Comparison of ENCODE assay signal across 14 cellular contexts in genomic region chr2:120791961-120792295, GRCh38. TPM values are rescaled to one million over a fixed set of nuclear protein-coding genes. Genes with fewer than 3 reads are reported as not detected.
DNase-seq lines count a peak whose midpoint lies in the region; ATAC-seq and TF ChIP-seq lines count a peak whose summit lies in the region.
"Had no signal": no experiment of that assay in that cellular context is flagged by ENCODE, and none has a peak within 500 bp of the region (broad histone marks: within the 10 kb centered on the region; RNA-seq: fewer than 3 reads in every experiment).

No MANE protein-coding gene starts in this region.

- DNase-seq in activated CD4-positive, alpha-beta T cell treated with anti-CD3 and anti-CD28 coated beads for 48 hours, result peak; percentile 4
- no peak for DNase-seq in activated CD4-positive, alpha-beta T cell treated with anti-CD3 and anti-CD28 coated beads, Interleukin-2, amount 10 ng/mL, durations not matched to agents 24 days and 14 days
- DNase-seq in iPS-NIHi11 (ENCODE audit: low spot score) (peak; percentile 40), type B pancreatic cell (ENCODE audit: extremely low spot score, unreplicated experiment) (no peak), AML-193 (lab: John Stamatoyannopoulos, UW) (no peak)
- DNase-seq in activated CD8-positive, alpha-beta memory T cell treated with anti-CD3 and anti-CD28 coated beads for 24 hours, result no peak
- DNase-seq: activated effector memory CD4-positive, alpha-beta T cell treated with Interleukin-2 at 50 U/mL for 16 hours; COR-L47; dermis blood vessel endothelial cell; stimulated activated CD4-positive, alpha-beta T cell treated with anti-CD3 and anti-CD28 coated beads, Interleukin-4, amount 100 ng/mL, for 24 hours; thyroid gland had no signal

- H3K4me1 Mint-ChIP-seq in activated CD4-positive, alpha-beta T cell treated with anti-CD3 and anti-CD28 coated beads, Interleukin-2, amount 10 ng/mL, durations not matched to agents 24 days and 14 days, result no peaks in the 10 kb centered on the region
- peaks cover 68% of the 10 kb centered on the region for H3K4me1 Mint-ChIP-seq in type B pancreatic cell (ENCODE audit: unreplicated experiment)

- TF ChIP-seq CTCF in type B pancreatic cell (conservative IDR thresholded peaks at IDR 0.05), result no peak

- ATAC-seq in SK-N-SH treated with all-trans-retinoic acid at 6 μM for 48 hours (peak; percentile 27; the same call in 2 of the 3 replicates), HG03565 (IDR thresholded peaks at IDR 0.05; ENCODE audit: unreplicated experiment) (no peak)

- intact Hi-C loops in activated CD4-positive, alpha-beta T cell treated with anti-CD3 and anti-CD28 coated beads, Interleukin-2, amount 10 ng/mL, durations not matched to agents 24 days and 14 days (cut with micrococcal nuclease), result no loop called here

- H3K27ac Mint-ChIP-seq in activated CD4-positive, alpha-beta T cell treated with anti-CD3 and anti-CD28 coated beads, Interleukin-2, amount 10 ng/mL, durations not matched to agents 24 days and 14 days, result no peak overlapping the region
- H3K27ac Mint-ChIP-seq in type B pancreatic cell, result peak overlapping the region; percentile 69

- H3K9me3 Mint-ChIP-seq in activated CD4-positive, alpha-beta T cell treated with anti-CD3 and anti-CD28 coated beads, Interleukin-2, amount 10 ng/mL, durations not matched to agents 24 days and 14 days, result no peaks in the 10 kb centered on the region
- H3K9me3 Mint-ChIP-seq in type B pancreatic cell, result no peaks in the 10 kb centered on the region

- no peaks in the 10 kb centered on the region for H3K27me3 Mint-ChIP-seq in activated CD4-positive, alpha-beta T cell treated with anti-CD3 and anti-CD28 coated beads, Interleukin-2, amount 10 ng/mL, durations not matched to agents 24 days and 14 days
- peaks cover 12% of the 10 kb centered on the region for H3K27me3 Mint-ChIP-seq in type B pancreatic cell

- H3K36me3 Mint-ChIP-seq in activated CD4-positive, alpha-beta T cell treated with anti-CD3 and anti-CD28 coated beads, Interleukin-2, amount 10 ng/mL, durations not matched to agents 24 days and 14 days (ENCODE audit: low read depth), result no peaks in the 10 kb centered on the region
- H3K36me3 Mint-ChIP-seq in type B pancreatic cell, result no peaks in the 10 kb centered on the region

- no peak overlapping the region for H3K4me3 Mint-ChIP-seq in activated CD4-positive, alpha-beta T cell treated with anti-CD3 and anti-CD28 coated beads, Interleukin-2, amount 10 ng/mL, durations not matched to agents 24 days and 14 days
- H3K4me3 Mint-ChIP-seq in type B pancreatic cell, result peak overlapping the region; percentile 33

TF ChIP-seq in SK-N-SH treated with all-trans-retinoic acid at 6 μM for 48 hours, 23 proteins besides CTCF, POLR2A, EP300 and RAD21:
- TF ChIP-seq SNAI2 (CRISPR knock-in tag; IDR thresholded peaks at IDR 0.05), result no peak
- no peak for TF ChIP-seq CSDC2 (CRISPR knock-in tag; IDR thresholded peaks at IDR 0.05)
- TF ChIP-seq, protein P1, sequence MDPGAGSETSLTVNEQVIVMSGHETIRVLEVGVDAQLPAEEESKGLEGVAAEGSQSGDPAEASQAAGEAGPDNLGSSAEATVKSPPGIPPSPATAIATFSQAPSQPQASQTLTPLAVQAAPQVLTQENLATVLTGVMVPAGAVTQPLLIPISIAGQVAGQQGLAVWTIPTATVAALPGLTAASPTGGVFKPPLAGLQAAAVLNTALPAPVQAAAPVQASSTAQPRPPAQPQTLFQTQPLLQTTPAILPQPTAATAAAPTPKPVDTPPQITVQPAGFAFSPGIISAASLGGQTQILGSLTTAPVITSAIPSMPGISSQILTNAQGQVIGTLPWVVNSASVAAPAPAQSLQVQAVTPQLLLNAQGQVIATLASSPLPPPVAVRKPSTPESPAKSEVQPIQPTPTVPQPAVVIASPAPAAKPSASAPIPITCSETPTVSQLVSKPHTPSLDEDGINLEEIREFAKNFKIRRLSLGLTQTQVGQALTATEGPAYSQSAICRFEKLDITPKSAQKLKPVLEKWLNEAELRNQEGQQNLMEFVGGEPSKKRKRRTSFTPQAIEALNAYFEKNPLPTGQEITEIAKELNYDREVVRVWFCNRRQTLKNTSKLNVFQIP (CRISPR knock-in tag; IDR thresholded peaks at IDR 0.05; ENCODE audit: borderline replicate concordance, low read depth), result no peak
- TF ChIP-seq CSRNP3 (CRISPR knock-in tag; IDR thresholded peaks at IDR 0.05), result no peak
- no peak for TF ChIP-seq ZNF8 (CRISPR knock-in tag; IDR thresholded peaks at IDR 0.05)
- TF ChIP-seq, protein P2, sequence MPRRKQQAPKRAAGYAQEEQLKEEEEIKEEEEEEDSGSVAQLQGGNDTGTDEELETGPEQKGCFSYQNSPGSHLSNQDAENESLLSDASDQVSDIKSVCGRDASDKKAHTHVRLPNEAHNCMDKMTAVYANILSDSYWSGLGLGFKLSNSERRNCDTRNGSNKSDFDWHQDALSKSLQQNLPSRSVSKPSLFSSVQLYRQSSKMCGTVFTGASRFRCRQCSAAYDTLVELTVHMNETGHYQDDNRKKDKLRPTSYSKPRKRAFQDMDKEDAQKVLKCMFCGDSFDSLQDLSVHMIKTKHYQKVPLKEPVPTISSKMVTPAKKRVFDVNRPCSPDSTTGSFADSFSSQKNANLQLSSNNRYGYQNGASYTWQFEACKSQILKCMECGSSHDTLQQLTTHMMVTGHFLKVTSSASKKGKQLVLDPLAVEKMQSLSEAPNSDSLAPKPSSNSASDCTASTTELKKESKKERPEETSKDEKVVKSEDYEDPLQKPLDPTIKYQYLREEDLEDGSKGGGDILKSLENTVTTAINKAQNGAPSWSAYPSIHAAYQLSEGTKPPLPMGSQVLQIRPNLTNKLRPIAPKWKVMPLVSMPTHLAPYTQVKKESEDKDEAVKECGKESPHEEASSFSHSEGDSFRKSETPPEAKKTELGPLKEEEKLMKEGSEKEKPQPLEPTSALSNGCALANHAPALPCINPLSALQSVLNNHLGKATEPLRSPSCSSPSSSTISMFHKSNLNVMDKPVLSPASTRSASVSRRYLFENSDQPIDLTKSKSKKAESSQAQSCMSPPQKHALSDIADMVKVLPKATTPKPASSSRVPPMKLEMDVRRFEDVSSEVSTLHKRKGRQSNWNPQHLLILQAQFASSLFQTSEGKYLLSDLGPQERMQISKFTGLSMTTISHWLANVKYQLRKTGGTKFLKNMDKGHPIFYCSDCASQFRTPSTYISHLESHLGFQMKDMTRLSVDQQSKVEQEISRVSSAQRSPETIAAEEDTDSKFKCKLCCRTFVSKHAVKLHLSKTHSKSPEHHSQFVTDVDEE (CRISPR knock-in tag; IDR thresholded peaks at IDR 0.05), result no peak
- TF ChIP-seq, protein P3, sequence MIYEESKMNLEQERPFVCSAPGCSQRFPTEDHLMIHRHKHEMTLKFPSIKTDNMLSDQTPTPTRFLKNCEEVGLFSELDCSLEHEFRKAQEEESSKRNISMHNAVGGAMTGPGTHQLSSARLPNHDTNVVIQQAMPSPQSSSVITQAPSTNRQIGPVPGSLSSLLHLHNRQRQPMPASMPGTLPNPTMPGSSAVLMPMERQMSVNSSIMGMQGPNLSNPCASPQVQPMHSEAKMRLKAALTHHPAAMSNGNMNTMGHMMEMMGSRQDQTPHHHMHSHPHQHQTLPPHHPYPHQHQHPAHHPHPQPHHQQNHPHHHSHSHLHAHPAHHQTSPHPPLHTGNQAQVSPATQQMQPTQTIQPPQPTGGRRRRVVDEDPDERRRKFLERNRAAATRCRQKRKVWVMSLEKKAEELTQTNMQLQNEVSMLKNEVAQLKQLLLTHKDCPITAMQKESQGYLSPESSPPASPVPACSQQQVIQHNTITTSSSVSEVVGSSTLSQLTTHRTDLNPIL (CRISPR knock-in tag; IDR thresholded peaks at IDR 0.05; ENCODE audit: low read depth), result no peak
- TF ChIP-seq PATZ1 (CRISPR knock-in tag; IDR thresholded peaks at IDR 0.05; ENCODE audit: borderline replicate concordance), result no peak
- TF ChIP-seq BACH2 (CRISPR knock-in tag; IDR thresholded peaks at IDR 0.05; ENCODE audit: borderline replicate concordance), result no peak
- TF ChIP-seq TCF4 (CRISPR knock-in tag; IDR thresholded peaks at IDR 0.05; ENCODE audit: borderline replicate concordance), result no peak
- TF ChIP-seq ISL1 (CRISPR knock-in tag; IDR thresholded peaks at IDR 0.05), result no peak
- no peak for TF ChIP-seq TOX (CRISPR knock-in tag; IDR thresholded peaks at IDR 0.05; ENCODE audit: borderline replicate concordance)
- no peak for TF ChIP-seq ESRRG (CRISPR knock-in tag; IDR thresholded peaks at IDR 0.05)
- no peak for TF ChIP-seq ZNF70 (CRISPR knock-in tag; IDR thresholded peaks at IDR 0.05)
- no peak for TF ChIP-seq ZFP30 (CRISPR knock-in tag; IDR thresholded peaks at IDR 0.05)
- no peak for TF ChIP-seq PPARA (CRISPR knock-in tag; IDR thresholded peaks at IDR 0.05; ENCODE audit: borderline replicate concordance)

RNA-seq across cellular contexts. Expression of gene GLI2, which starts 56.3 kb away (rescaled TPM):
- 0.09 and 0.14 TPM in 2 replicates for total RNA-seq in activated CD4-positive, alpha-beta T cell treated with anti-CD3 and anti-CD28 coated beads, Interleukin-2, amount 10 ng/mL, durations not matched to agents 24 days and 14 days
- total RNA-seq in type B pancreatic cell (ENCODE audit: low replicate concordance), result 10.5 and 28.6 TPM in 2 replicates
- total RNA-seq: lung microvascular endothelial cell had no signal

Comparison
In these comparisons a context has a peak if more than half of its experiments do, and no peak if none do; other contexts are left out.
1. DNase-seq: peak in activated CD4-positive, alpha-beta T cell treated with anti-CD3 and anti-CD28 coated beads for 48 hours (single experiment) and iPS-NIHi11 (single experiment); none in activated CD4-positive, alpha-beta T cell treated with anti-CD3 and anti-CD28 coated beads, Interleukin-2, amount 10 ng/mL, durations not matched to agents 24 days and 14 days (single experiment), type B pancreatic cell (single experiment), activated CD8-positive, alpha-beta memory T cell treated with anti-CD3 and anti-CD28 coated beads for 24 hours (single experiment) and AML-193 (0 of 2).
2. RNA of gene GLI2, which starts 56.3 kb away (total RNA-seq): 10.5 to 28.6 TPM in type B pancreatic cell; 0.09 to 0.14 TPM in activated CD4-positive, alpha-beta T cell treated with anti-CD3 and anti-CD28 coated beads, Interleukin-2, amount 10 ng/mL, durations not matched to agents 24 days and 14 days; every median in the first group is over 10 times any median in the second.